Comparison of ENCODE assay signal across 15 cellular contexts in genomic region chr1:206463911-206464310, GRCh38. TPM values are rescaled to one million over a fixed set of nuclear protein-coding genes. Genes with fewer than 3 reads are reported as not detected.
A peak's percentile ranks its signal among the peaks of the same experiment; 100 is the strongest.
DNase-seq lines count a peak whose midpoint lies in the region; ATAC-seq and TF ChIP-seq lines count a peak whose summit lies in the region.
"Had no signal": no experiment of that assay in that cellular context is flagged by ENCODE, and none has a peak within 500 bp of the region (broad histone marks: within the 10 kb centered on the region; RNA-seq: fewer than 3 reads in every experiment).

No MANE protein-coding gene starts in this region.

- in situ Hi-C loops in mammary epithelial cell (cut with MboI; ENCODE audit: low sequenced_read_pairs in 2 of 2) = no loop called here

- CTCF ChIA-PET in mammary epithelial cell (lab: Charles Lee; ENCODE audit: low non-redundant PET) = no interaction called here

- H3K27me3 Mint-ChIP-seq in activated T-helper 1 cell treated with anti-CD3 and anti-CD28 coated beads, Interleukin-12 subunit alpha, Interleukin-12 subunit beta, Interleukin-2, Interleukin-4 antibody, amounts not matched to agents 30 ng/mL and 10 ng/mL and 1 ng/mL, durations not matched to agents 14 hours and 24 hours and 36 hours (ENCODE audit: insufficient read depth) = no peaks in the 10 kb centered on the region
- H3K27me3 Mint-ChIP-seq in stimulated activated memory B cell treated with anti-CD40 and anti-IgM and Interleukin-4, amounts not matched to agents 10 μg/mL and 1 μg/mL and 100 μg/mL, for 72 hours = no peaks in the 10 kb centered on the region
- H3K27me3 Mint-ChIP-seq: CD4-positive, alpha-beta memory T cell had no signal

- peaks cover 68% of the 10 kb centered on the region for H3K4me1 Mint-ChIP-seq in activated T-helper 1 cell treated with anti-CD3 and anti-CD28 coated beads, Interleukin-12 subunit alpha, Interleukin-12 subunit beta, Interleukin-2, Interleukin-4 antibody, amounts not matched to agents 30 ng/mL and 10 ng/mL and 1 ng/mL, durations not matched to agents 14 hours and 24 hours and 36 hours (ENCODE audit: low read depth)
- peaks cover 41% of the 10 kb centered on the region for H3K4me1 Mint-ChIP-seq in stimulated activated memory B cell treated with anti-CD40 and anti-IgM and Interleukin-4, amounts not matched to agents 10 μg/mL and 1 μg/mL and 100 μg/mL, for 72 hours

- H3K36me3 Mint-ChIP-seq in activated T-helper 1 cell treated with anti-CD3 and anti-CD28 coated beads, Interleukin-12 subunit alpha, Interleukin-12 subunit beta, Interleukin-2, Interleukin-4 antibody, amounts not matched to agents 30 ng/mL and 10 ng/mL and 1 ng/mL, durations not matched to agents 14 hours and 24 hours and 36 hours (ENCODE audit: low read depth) = peaks cover 22% of the 10 kb centered on the region
- H3K36me3 Mint-ChIP-seq in stimulated activated memory B cell treated with anti-CD40 and anti-IgM and Interleukin-4, amounts not matched to agents 10 μg/mL and 1 μg/mL and 100 μg/mL, for 72 hours = peaks cover 12% of the 10 kb centered on the region

- no peaks in the 10 kb centered on the region for H3K79me2 ChIP-seq in mammary epithelial cell (ENCODE audit: insufficient read depth, low read length)

- H3K27me3 ChIP-seq in breast epithelium (no peaks in the 10 kb centered on the region), mammary epithelial cell (ENCODE audit: insufficient read depth, low read length) (no peaks in the 10 kb centered on the region), dorsolateral prefrontal cortex (no peaks in the 10 kb centered on the region)
- H3K27me3 ChIP-seq: Peyer's patch had no signal

- TF ChIP-seq POLR2A in breast epithelium (IDR thresholded peaks at IDR 0.05) = no peak

- dilution Hi-C loops in mammary epithelial cell (cut with HindIII; ENCODE audit: low sequenced_read_pairs) = no loop called here

- no TSS peak for BruUV-seq in mammary epithelial cell (replicated peaks; lab: Mats Ljungman, UMichigan)

- no peak overlapping the region for H3K9ac ChIP-seq in mammary epithelial cell (ENCODE audit: insufficient read depth, low read length)

- H3K4me1 ChIP-seq in breast epithelium (no peaks in the 10 kb centered on the region), mammary epithelial cell (ENCODE audit: insufficient read depth, low read length) (peaks cover 14% of the 10 kb centered on the region)

- H4K20me1 ChIP-seq in mammary epithelial cell (ENCODE audit: insufficient read depth, low read length) = no peaks in the 10 kb centered on the region

- intact Hi-C loops in breast epithelium (cut with DNase I; ENCODE audit: low total_unique reads) (no loop called here), mammary epithelial cell (cut with micrococcal nuclease) (no loop called here), dorsolateral prefrontal cortex (cut with DNase I) (no loop called here)
- intact Hi-C loops in activated T-helper 1 cell treated with anti-CD3 and anti-CD28 coated beads, Interleukin-12 subunit alpha, Interleukin-12 subunit beta, Interleukin-2, Interleukin-4 antibody, amounts not matched to agents 30 ng/mL and 10 ng/mL and 1 ng/mL, durations not matched to agents 14 hours and 24 hours and 36 hours (cut with micrococcal nuclease) = no loop called here

- no peak for ATAC-seq in stimulated activated memory B cell treated with anti-CD40 and anti-IgM and Interleukin-4, amounts not matched to agents 10 μg/mL and 1 μg/mL and 100 μg/mL, for 72 hours

- H3K4me3 Mint-ChIP-seq in activated T-helper 1 cell treated with anti-CD3 and anti-CD28 coated beads, Interleukin-12 subunit alpha, Interleukin-12 subunit beta, Interleukin-2, Interleukin-4 antibody, amounts not matched to agents 30 ng/mL and 10 ng/mL and 1 ng/mL, durations not matched to agents 14 hours and 24 hours and 36 hours = no peak overlapping the region
- H3K4me3 Mint-ChIP-seq in stimulated activated memory B cell treated with anti-CD40 and anti-IgM and Interleukin-4, amounts not matched to agents 10 μg/mL and 1 μg/mL and 100 μg/mL, for 72 hours = no peak overlapping the region

- H3K27ac Mint-ChIP-seq in activated T-helper 1 cell treated with anti-CD3 and anti-CD28 coated beads, Interleukin-12 subunit alpha, Interleukin-12 subunit beta, Interleukin-2, Interleukin-4 antibody, amounts not matched to agents 30 ng/mL and 10 ng/mL and 1 ng/mL, durations not matched to agents 14 hours and 24 hours and 36 hours = peak overlapping the region; percentile 73
- H3K27ac Mint-ChIP-seq in stimulated activated memory B cell treated with anti-CD40 and anti-IgM and Interleukin-4, amounts not matched to agents 10 μg/mL and 1 μg/mL and 100 μg/mL, for 72 hours = peak overlapping the region; percentile 40

- H2AFZ ChIP-seq in mammary epithelial cell (ENCODE audit: low read depth, low read length) = no peak overlapping the region

- no peaks in the 10 kb centered on the region for H3K9me3 Mint-ChIP-seq in activated T-helper 1 cell treated with anti-CD3 and anti-CD28 coated beads, Interleukin-12 subunit alpha, Interleukin-12 subunit beta, Interleukin-2, Interleukin-4 antibody, amounts not matched to agents 30 ng/mL and 10 ng/mL and 1 ng/mL, durations not matched to agents 14 hours and 24 hours and 36 hours
- no peaks in the 10 kb centered on the region for H3K9me3 Mint-ChIP-seq in stimulated activated memory B cell treated with anti-CD40 and anti-IgM and Interleukin-4, amounts not matched to agents 10 μg/mL and 1 μg/mL and 100 μg/mL, for 72 hours
- H3K9me3 Mint-ChIP-seq: CD4-positive, alpha-beta memory T cell had no signal

- no peak for DNase-seq in breast epithelium (ENCODE audit: low spot score in 2 of 2)
- DNase-seq in mammary epithelial cell = no peak
- DNase-seq in activated T-helper 1 cell treated with anti-CD3 and anti-CD28 coated beads, Interleukin-12 subunit alpha, Interleukin-12 subunit beta, Interleukin-2, Interleukin-4 antibody, amounts not matched to agents 30 ng/mL and 10 ng/mL and 1 ng/mL, durations not matched to agents 14 hours and 24 hours and 36 hours (ENCODE audit: low spot score) = no peak
- DNase-seq in dorsolateral prefrontal cortex = peak in 1 of 10 donors; percentile 58
- no peak for DNase-seq in medulla oblongata (ENCODE audit: extremely low spot score)
- no peak for DNase-seq in Kasumi-1 (lab: John Stamatoyannopoulos, UW)
- DNase-seq in SIG-M5 (lab: John Stamatoyannopoulos, UW) = no peak
- DNase-seq: CD4-positive, alpha-beta memory T cell; DND-41; GOT3; NCI-H1436 treated with DMSO at 0.1 percent for 48 hours; NCI-H2081; NCI-H524; Peyer's patch had no signal

- H3K4me3 ChIP-seq in breast epithelium (no peak overlapping the region), mammary epithelial cell (replicated peaks in 1 of 3; ENCODE audit: insufficient read depth in 1 of 3, low read depth in 2 of 3, low read length in 3 of 3) (no peak overlapping the region), dorsolateral prefrontal cortex (no peak overlapping the region)
- H3K4me3 ChIP-seq: Peyer's patch had no signal

- WGBS in mammary epithelial cell (ENCODE audit: low coverage, missing lambda C conversion rate) = 72% methylated on average over 8 of the region's 8 CpGs

- H3K27ac ChIP-seq in breast epithelium = peak overlapping the region; percentile 40 to 71
- H3K27ac ChIP-seq in mammary epithelial cell (ENCODE audit: insufficient read depth, low read depth, low read length) = no peak overlapping the region
- H3K27ac ChIP-seq in dorsolateral prefrontal cortex = peak overlapping the region in 30 of 59 donors; percentile 1 to 70 (median 47)
- H3K27ac ChIP-seq: Peyer's patch had no signal

- no peaks in the 10 kb centered on the region for H3K9me3 ChIP-seq in breast epithelium
- no peaks in the 10 kb centered on the region for H3K9me3 ChIP-seq in mammary epithelial cell (replicated peaks; ENCODE audit: insufficient read depth, low read length)
- H3K9me3 ChIP-seq: Peyer's patch had no signal

- no peak overlapping the region for H3K4me2 ChIP-seq in mammary epithelial cell (ENCODE audit: insufficient read depth, low read depth, low read length)

- no peaks in the 10 kb centered on the region for H3K36me3 ChIP-seq in breast epithelium
- no peaks in the 10 kb centered on the region for H3K36me3 ChIP-seq in mammary epithelial cell (ENCODE audit: insufficient read depth, low read length)

- TF ChIP-seq CTCF in breast epithelium (IDR thresholded peaks at IDR 0.05) (no peak), mammary epithelial cell (conservative IDR thresholded peaks at IDR 0.05 in 1 of 2, IDR thresholded peaks at IDR 0.05 in 1 of 2; ENCODE audit: extremely low read depth in 1 of 2, insufficient read depth in 1 of 2, low read depth in 1 of 2, low read length in 2 of 2) (no peak), dorsolateral prefrontal cortex (IDR thresholded peaks at IDR 0.05 in 54 of 56, conservative IDR thresholded peaks at IDR 0.05 in 2 of 56; ENCODE audit: low read depth in 1 of 56, partially characterized antibody in 56 of 56) (no peak)

RNA-seq across cellular contexts. Expression of gene IKBKE, which starts 6.4 kb away (rescaled TPM):
- total RNA-seq in breast epithelium = 1 to 10 TPM; 4.4 to 4.9 (median 4.8) TPM
- 10 to 100 TPM in 1 of 2 donors, 1 to 10 TPM in 1; 9.2 to 11.6 TPM for total RNA-seq in mammary epithelial cell
- polyA plus RNA-seq in mammary epithelial cell = 6.7 TPM
- polyA minus RNA-seq in mammary epithelial cell = 5.5 TPM
- 59.8 and 64.9 TPM in 2 replicates for total RNA-seq in activated T-helper 1 cell treated with anti-CD3 and anti-CD28 coated beads, Interleukin-12 subunit alpha, Interleukin-12 subunit beta, Interleukin-2, Interleukin-4 antibody, amounts not matched to agents 30 ng/mL and 10 ng/mL and 1 ng/mL, durations not matched to agents 14 hours and 24 hours and 36 hours
- total RNA-seq in dorsolateral prefrontal cortex = 1 to 10 TPM; 1.3 to 8.1 (median 3.2) TPM

RNA-seq across cellular contexts. Expression of gene RASSF5, which starts 43.4 kb away (rescaled TPM):
- total RNA-seq in breast epithelium (10 to 100 TPM; 11.0 to 17.0 (median 11.1) TPM), mammary epithelial cell (1 to 10 TPM; 3.5 to 6.7 TPM), dorsolateral prefrontal cortex (10 to 100 TPM in 118 of 120 experiments, 1 to 10 TPM in 2; 7.5 to 31.8 (median 17.5) TPM)
- 1.8 TPM for polyA plus RNA-seq in mammary epithelial cell
- 3.4 TPM for polyA minus RNA-seq in mammary epithelial cell
- total RNA-seq in activated T-helper 1 cell treated with anti-CD3 and anti-CD28 coated beads, Interleukin-12 subunit alpha, Interleukin-12 subunit beta, Interleukin-2, Interleukin-4 antibody, amounts not matched to agents 30 ng/mL and 10 ng/mL and 1 ng/mL, durations not matched to agents 14 hours and 24 hours and 36 hours = 220 and 221 TPM in 2 replicates
